ENCODE assay signal across 11 cellular contexts in the genomic region with DNA sequence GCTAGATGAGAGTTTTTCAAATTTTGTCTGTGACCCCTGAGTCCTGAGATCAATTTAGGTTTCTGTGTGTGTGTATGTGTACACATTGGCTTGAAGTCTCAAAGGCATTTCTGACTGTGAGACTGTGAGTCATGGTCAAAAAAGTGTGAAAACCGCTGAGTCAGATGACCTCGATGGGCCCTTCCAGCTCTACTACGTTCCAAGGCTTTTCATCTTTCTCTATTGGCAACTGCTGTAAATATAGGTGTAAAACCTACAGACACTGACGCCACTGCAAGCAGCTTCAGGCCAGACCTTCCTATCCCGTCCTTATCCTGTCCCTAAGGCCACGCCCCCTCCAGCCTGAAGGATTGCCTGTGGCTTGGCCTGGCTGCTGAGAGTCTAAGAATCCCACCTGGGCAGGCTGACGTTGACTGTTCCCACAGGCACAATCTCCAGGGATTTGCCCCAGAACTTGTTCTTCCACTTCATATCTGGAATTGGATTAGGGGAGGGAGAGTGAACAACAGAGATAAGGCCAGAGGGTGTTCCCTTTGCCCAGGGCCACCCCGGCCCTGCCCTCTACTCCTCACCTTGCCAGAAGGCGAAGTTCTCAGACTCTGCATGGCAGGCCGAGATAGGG. TPM values are rescaled to one million over a fixed set of nuclear protein-coding genes. Genes with fewer than 3 reads are reported as not detected.
DNase-seq lines count a peak whose midpoint lies in the region; ATAC-seq, FAIRE-seq and TF ChIP-seq lines count a peak whose summit lies in the region.
"Had no signal": no experiment of that assay in that cellular context is flagged by ENCODE, and none has a peak within 500 bp of the region (broad histone marks: within the 10 kb centered on the region; RNA-seq: fewer than 3 reads in every experiment).

No MANE protein-coding gene starts in this region.

- FAIRE-seq in pancreas (lab: Jason Lieb, UNC), result peak; percentile 17
- FAIRE-seq: TTC549 had no signal

- H3K4me1 Mint-ChIP-seq in effector memory CD8-positive, alpha-beta T cell (ENCODE audit: low read depth in 2 of 2), result peaks cover 29 to 38% of the 10 kb centered on the region in 2 donors
- no peaks in the 10 kb centered on the region for H3K4me1 Mint-ChIP-seq in T-helper 2 cell treated with Interferon-gamma antibody and Interleukin-4, amounts not matched to agents 5 μg/mL and 100 μg/mL, for 36 hours (ENCODE audit: low read depth)

- H3K27ac Mint-ChIP-seq in effector memory CD8-positive, alpha-beta T cell, result peak overlapping the region; percentile 85 to 92
- H3K27ac Mint-ChIP-seq in T-helper 2 cell treated with Interferon-gamma antibody and Interleukin-4, amounts not matched to agents 5 μg/mL and 100 μg/mL, for 36 hours, result no peak overlapping the region

- H3K4me3 ChIP-seq in pancreas, result no peak overlapping the region
- no peak overlapping the region for H3K4me3 ChIP-seq in Karpas-422 (ENCODE audit: low read length)
- H3K4me3 ChIP-seq: BLaER1 treated with 17β-estradiol and CSF1 and Interleukin-3, amounts not matched to agents 10 nM and 100 nM; right lobe of liver had no signal

- no peaks in the 10 kb centered on the region for H3K9me3 ChIP-seq in pancreas
- H3K9me3 ChIP-seq in Karpas-422 (ENCODE audit: low read length), result no peaks in the 10 kb centered on the region
- H3K9me3 ChIP-seq: BLaER1 treated with 17β-estradiol and CSF1 and Interleukin-3, amounts not matched to agents 10 nM and 100 nM; right lobe of liver had no signal

- no peak overlapping the region for H2AFZ ChIP-seq in Karpas-422 (ENCODE audit: low read length)

- intact Hi-C loops in pancreas (cut with DNase I), result no loop called here

- no peaks in the 10 kb centered on the region for H3K9me3 Mint-ChIP-seq in effector memory CD8-positive, alpha-beta T cell
- H3K9me3 Mint-ChIP-seq in T-helper 2 cell treated with Interferon-gamma antibody and Interleukin-4, amounts not matched to agents 5 μg/mL and 100 μg/mL, for 36 hours, result no peaks in the 10 kb centered on the region

- H3K36me3 Mint-ChIP-seq in effector memory CD8-positive, alpha-beta T cell (ENCODE audit: insufficient read depth), result peaks cover 85% of the 10 kb centered on the region
- H3K36me3 Mint-ChIP-seq in T-helper 2 cell treated with Interferon-gamma antibody and Interleukin-4, amounts not matched to agents 5 μg/mL and 100 μg/mL, for 36 hours (ENCODE audit: low read depth), result peaks cover 36% of the 10 kb centered on the region

- no peak overlapping the region for H3K4me2 ChIP-seq in Karpas-422 (ENCODE audit: low read depth, low read length, poor library complexity, severe bottlenecking)

- peaks cover 28 to 36% (median 35%) of the 10 kb centered on the region in 3 donors for H3K4me1 ChIP-seq in pancreas
- H3K4me1 ChIP-seq in Karpas-422 (ENCODE audit: low read length), result no peaks in the 10 kb centered on the region
- H3K4me1 ChIP-seq: right lobe of liver had no signal

- peak; percentile 88 for ATAC-seq in effector memory CD8-positive, alpha-beta T cell (replicated peaks)
- ATAC-seq in pancreas (peak; percentile 88 to 92 (median 89)), HG03159 (IDR thresholded peaks at IDR 0.05; ENCODE audit: unreplicated experiment) (no peak)

- no peak overlapping the region for H3K9ac ChIP-seq in Karpas-422 (ENCODE audit: low read length)

- H3K36me3 ChIP-seq in pancreas (peaks cover 0 to 32% (median 11%) of the 10 kb centered on the region in 3 donors), Karpas-422 (ENCODE audit: insufficient read depth, low read length) (no peaks in the 10 kb centered on the region; the same call in 1 of the 2 replicates)
- H3K36me3 ChIP-seq: right lobe of liver had no signal

- no peak overlapping the region for H3K4me3 Mint-ChIP-seq in effector memory CD8-positive, alpha-beta T cell
- H3K4me3 Mint-ChIP-seq in T-helper 2 cell treated with Interferon-gamma antibody and Interleukin-4, amounts not matched to agents 5 μg/mL and 100 μg/mL, for 36 hours, result no peak overlapping the region

- no peaks in the 10 kb centered on the region for H3K79me2 ChIP-seq in Karpas-422 (ENCODE audit: low read length)

- peak; percentile 25 for DNase-seq in NCI-H510A (lab: John Stamatoyannopoulos, UW)
- no peak for DNase-seq in NCI-H510A treated with DMSO at 0.1 percent for 48 hours (lab: John Stamatoyannopoulos, UW)
- DNase-seq in NCI-H526 treated with DMSO at 0.1 percent for 48 hours (lab: John Stamatoyannopoulos, UW), result peak; percentile 77
- peak; percentile 35 to 39 (median 38) for DNase-seq in effector memory CD8-positive, alpha-beta T cell
- DNase-seq in pancreas, result peak; percentile 76 to 93 (median 90)
- DNase-seq in T-helper 2 cell treated with Interferon-gamma antibody and Interleukin-4, amounts not matched to agents 5 μg/mL and 100 μg/mL, for 36 hours (ENCODE audit: low spot score), result no peak
- DNase-seq in Karpas-422, result no peak

- 8 to 13% methylated on average over 10 of the region's 10 CpGs for WGBS in pancreas, 2 donors

- H4K20me1 ChIP-seq in Karpas-422 (ENCODE audit: insufficient read depth, low read depth, low read length), result no peaks in the 10 kb centered on the region

- H3K27ac ChIP-seq in pancreas (peak overlapping the region; percentile 52 to 79 (median 68)), Karpas-422 (ENCODE audit: low read length) (no peak overlapping the region)
- H3K27ac ChIP-seq: right lobe of liver had no signal

- no peak for TF ChIP-seq CTCF in pancreas (IDR thresholded peaks at IDR 0.05)

- H3K27me3 ChIP-seq in pancreas (no peaks in the 10 kb centered on the region), Karpas-422 (ENCODE audit: low read length) (no peaks in the 10 kb centered on the region)
- H3K27me3 ChIP-seq: BLaER1 treated with 17β-estradiol and CSF1 and Interleukin-3, amounts not matched to agents 10 nM and 100 nM; right lobe of liver had no signal

- H3K27me3 Mint-ChIP-seq in effector memory CD8-positive, alpha-beta T cell, result no peaks in the 10 kb centered on the region
- no peaks in the 10 kb centered on the region for H3K27me3 Mint-ChIP-seq in T-helper 2 cell treated with Interferon-gamma antibody and Interleukin-4, amounts not matched to agents 5 μg/mL and 100 μg/mL, for 36 hours (ENCODE audit: low read depth)

- H3K9me2 ChIP-seq in Karpas-422 (replicated peaks; ENCODE audit: insufficient read depth, low read length), result no peaks in the 10 kb centered on the region

RNA-seq across cellular contexts. Expression of gene OSBPL7, which starts 11.3 kb away (rescaled TPM):
- 10 to 100 TPM in 3 of 6 donors, 1 to 10 TPM in 3; 8.4 to 20.2 (median 11.3) TPM for total RNA-seq in pancreas
- polyA plus RNA-seq in pancreas, result 10 to 100 TPM; 23.3 to 34.7 TPM
- 11.1 and 21.9 TPM in 2 replicates for total RNA-seq in Karpas-422 (2014; rRNA removed; shearing (Covaris generic); ENCODE audit: low replicate concordance)

RNA-seq across cellular contexts. Expression of gene MRPL10, which starts 21.0 kb away (rescaled TPM):
- total RNA-seq in pancreas, result 10 to 100 TPM; 16.8 to 35.2 (median 25.1) TPM
- polyA plus RNA-seq in pancreas, result 10 to 100 TPM; 18.3 to 23.2 TPM
- total RNA-seq in Karpas-422 (2014; rRNA removed; shearing (Covaris generic); ENCODE audit: low replicate concordance), result 38.2 and 50.3 TPM in 2 replicates

RNA-seq across cellular contexts. Expression of gene LRRC46, which starts 21.2 kb away (rescaled TPM):
- total RNA-seq in pancreas, result under 1 TPM; 0.14 to 0.66 (median 0.38) TPM
- polyA plus RNA-seq in pancreas, result 1 to 10 TPM in 1 of 2 donors, under 1 TPM in 1; 0.73 to 1.8 TPM
- total RNA-seq in Karpas-422 (2014; rRNA removed; shearing (Covaris generic); ENCODE audit: low replicate concordance), result 2.8 TPM in 1 of 2 replicates, not detected in the other

RNA-seq across cellular contexts. Expression of gene SCRN2, which starts 30.8 kb away (rescaled TPM):
- 10 to 100 TPM; 12.6 to 24.3 (median 19.0) TPM for total RNA-seq in pancreas
- polyA plus RNA-seq in pancreas, result 10 to 100 TPM; 50.4 to 56.1 TPM
- 37.7 and 63.5 TPM in 2 replicates for total RNA-seq in Karpas-422 (2014; rRNA removed; shearing (Covaris generic); ENCODE audit: low replicate concordance)

RNA-seq across cellular contexts. Expression of gene SP6, which starts 40.7 kb away (rescaled TPM):
- under 1 TPM; 0.12 to 0.56 (median 0.22) TPM for total RNA-seq in pancreas
- under 1 TPM; 0.16 to 0.27 TPM for polyA plus RNA-seq in pancreas
- 0.04 TPM in 1 of 2 replicates, not detected in the other for total RNA-seq in Karpas-422 (2014; rRNA removed; shearing (Covaris generic); ENCODE audit: low replicate concordance)

Comparison
In these comparisons a context has a peak if more than half of its experiments do, and no peak if none do; other contexts are left out.
1. DNase-seq: peak in NCI-H510A (single experiment), NCI-H526 treated with DMSO at 0.1 percent for 48 hours (single experiment), effector memory CD8-positive, alpha-beta T cell (3 of 3) and pancreas (6 of 6); none in NCI-H510A treated with DMSO at 0.1 percent for 48 hours (single experiment), T-helper 2 cell treated with Interferon-gamma antibody and Interleukin-4, amounts not matched to agents 5 μg/mL and 100 μg/mL, for 36 hours (single experiment) and Karpas-422 (single experiment).